13 cellular contexts compared by ENCODE assay signal in the genomic region with DNA sequence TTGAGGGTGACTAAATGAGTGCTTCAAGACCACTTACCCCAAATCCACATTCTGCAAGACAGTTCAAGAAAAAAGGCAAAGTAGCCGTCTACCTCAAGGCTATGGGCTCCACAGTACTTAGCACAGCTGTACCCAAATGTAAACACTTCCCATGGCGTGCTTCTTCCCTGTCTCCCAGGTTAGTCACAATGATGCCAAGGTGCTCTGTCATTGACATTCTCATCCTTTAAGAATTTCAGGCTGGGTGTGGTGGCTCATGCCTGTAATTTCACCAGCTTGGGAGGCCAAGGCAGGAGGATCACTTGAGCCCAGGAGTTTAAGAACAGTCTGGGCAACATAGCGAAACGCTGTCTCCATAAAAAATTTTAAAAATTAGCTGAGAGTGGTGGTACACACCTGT. TPM values are rescaled to one million over a fixed set of nuclear protein-coding genes. Genes with fewer than 3 reads are reported as not detected.
DNase-seq lines count a peak whose midpoint lies in the region; TF ChIP-seq lines count a peak whose summit lies in the region.
"Had no signal": no experiment of that assay in that cellular context is flagged by ENCODE, and none has a peak within 500 bp of the region (broad histone marks: within the 10 kb centered on the region; RNA-seq: fewer than 3 reads in every experiment).

No MANE protein-coding gene starts in this region.

- dilution Hi-C loops in mammary epithelial cell (cut with HindIII; ENCODE audit: low sequenced_read_pairs), result no loop called here

- H2AFZ ChIP-seq in Loucy (ENCODE audit: low read length) (no peak overlapping the region), mammary epithelial cell (ENCODE audit: low read depth, low read length) (no peak overlapping the region), osteoblast (ENCODE audit: low read length) (no peak overlapping the region)

- peak overlapping the region; percentile 28 for H3K4me3 ChIP-seq in Loucy (ENCODE audit: low read length, poor library complexity, severe bottlenecking)
- H3K4me3 ChIP-seq in mammary epithelial cell (replicated peaks in 1 of 3; ENCODE audit: insufficient read depth in 1 of 3, low read depth in 2 of 3, low read length in 3 of 3), result peak overlapping the region in 1 of 3 experiments; percentile 78
- peak overlapping the region; percentile 84 for H3K4me3 ChIP-seq in osteoblast (ENCODE audit: insufficient read depth, low read length)
- H3K4me3 ChIP-seq in lower leg skin (ENCODE audit: low read depth, poor library complexity, severe bottlenecking), result no peak overlapping the region
- H3K4me3 ChIP-seq: lower lobe of right lung had no signal

- intact Hi-C loops in mammary epithelial cell (cut with micrococcal nuclease), result loop anchor here (1.0 to 2.0 kb wide), 2 partner anchors 16 to 52 kb away; partner anchors contain the start of gene CERS5
- intact Hi-C loops in lower leg skin (cut with DNase I; ENCODE audit: low total_unique reads), result no loop called here

- in situ Hi-C loops in mammary epithelial cell (cut with MboI; ENCODE audit: low sequenced_read_pairs in 2 of 2), result loop anchor here in 1 of 2 donors (25.0 kb wide), 2 partner anchors 94 to 194 kb away; partner anchors contain the start of gene LARP4

- H3K79me2 ChIP-seq in Loucy (ENCODE audit: insufficient read depth, low read length) (peaks cover 28% of the 10 kb centered on the region), mammary epithelial cell (ENCODE audit: insufficient read depth, low read length) (peaks cover 95% of the 10 kb centered on the region), osteoblast (ENCODE audit: insufficient read depth, low read length) (peaks cover 95% of the 10 kb centered on the region)

- H3K27ac ChIP-seq in mammary epithelial cell (ENCODE audit: insufficient read depth, low read depth, low read length) (peak overlapping the region; percentile 100), osteoblast (ENCODE audit: low read depth, low read length) (peak overlapping the region; percentile 41)
- H3K27ac ChIP-seq: lower lobe of right lung, neutrophil had no signal

- no peaks in the 10 kb centered on the region for H4K20me1 ChIP-seq in Loucy (ENCODE audit: insufficient read depth, low read length, poor library complexity, severe bottlenecking)
- no peaks in the 10 kb centered on the region for H4K20me1 ChIP-seq in mammary epithelial cell (ENCODE audit: insufficient read depth, low read length)
- H4K20me1 ChIP-seq in osteoblast (ENCODE audit: insufficient read depth, low read length), result peaks cover 49% of the 10 kb centered on the region

- no peaks in the 10 kb centered on the region for H3K27me3 ChIP-seq in Loucy (ENCODE audit: insufficient read depth, low read length, poor library complexity, severe bottlenecking)
- no peaks in the 10 kb centered on the region for H3K27me3 ChIP-seq in mammary epithelial cell (ENCODE audit: insufficient read depth, low read length)
- no peaks in the 10 kb centered on the region for H3K27me3 ChIP-seq in osteoblast (ENCODE audit: insufficient read depth, low read length)
- H3K27me3 ChIP-seq: neutrophil had no signal

- peaks cover 40% of the 10 kb centered on the region for H3K4me1 ChIP-seq in Loucy (ENCODE audit: insufficient read depth, low read length, poor library complexity, severe bottlenecking)
- peaks cover 55% of the 10 kb centered on the region for H3K4me1 ChIP-seq in mammary epithelial cell (ENCODE audit: insufficient read depth, low read length)
- H3K4me1 ChIP-seq in osteoblast (ENCODE audit: insufficient read depth, low read length), result peaks cover 53% of the 10 kb centered on the region

- DNase-seq in EL (peak; percentile 78), mammary epithelial cell (peak; percentile 86), osteoblast (ENCODE audit: insufficient read length, low spot score, missing footprints) (no peak), NCI-H1694 (lab: John Stamatoyannopoulos, UW) (no peak), lower leg skin (ENCODE audit: low spot score in 2 of 2) (no peak)
- DNase-seq in activated CD8-positive, alpha-beta memory T cell treated with anti-CD3 and anti-CD28 coated beads for 24 hours, result no peak
- DNase-seq: activated naive CD8-positive, alpha-beta T cell treated with anti-CD3 and anti-CD28 coated beads for 36 hours; erythroblast; lower lobe of right lung; NCI-H524 treated with DMSO at 0.1 percent for 48 hours; Right ventricle myocardium superior had no signal

- H3K9ac ChIP-seq in Loucy (ENCODE audit: low read depth, low read length, poor library complexity, severe bottlenecking) (no peak overlapping the region), mammary epithelial cell (ENCODE audit: insufficient read depth, low read length) (peak overlapping the region; percentile 8)

- no peaks in the 10 kb centered on the region for H3K9me2 ChIP-seq in Loucy (replicated peaks; ENCODE audit: low read depth, low read length)

- peak overlapping the region; percentile 36 for H3K4me2 ChIP-seq in Loucy (ENCODE audit: low read depth, low read length, poor library complexity, severe bottlenecking)
- H3K4me2 ChIP-seq in mammary epithelial cell (ENCODE audit: insufficient read depth, low read depth, low read length), result peak overlapping the region; percentile 56
- peak overlapping the region; percentile 78 for H3K4me2 ChIP-seq in osteoblast (ENCODE audit: insufficient read depth, low read length)

- CTCF ChIA-PET in mammary epithelial cell (lab: Charles Lee; ENCODE audit: low non-redundant PET), result no interaction called here

- TF ChIP-seq CTCF in Loucy (conservative IDR thresholded peaks at IDR 0.05; ENCODE audit: low read length), result no peak
- no peak for TF ChIP-seq CTCF in mammary epithelial cell (conservative IDR thresholded peaks at IDR 0.05 in 1 of 2, IDR thresholded peaks at IDR 0.05 in 1 of 2; ENCODE audit: extremely low read depth in 1 of 2, insufficient read depth in 1 of 2, low read depth in 1 of 2, low read length in 2 of 2)
- TF ChIP-seq CTCF in osteoblast (IDR thresholded peaks at IDR 0.05; ENCODE audit: extremely low read depth, low read depth, low read length), result no peak
- no peak for TF ChIP-seq CTCF in lower leg skin (IDR thresholded peaks at IDR 0.05)

- H3K9me3 ChIP-seq in Loucy (ENCODE audit: insufficient read depth, low read depth, low read length) (no peaks in the 10 kb centered on the region), mammary epithelial cell (replicated peaks; ENCODE audit: insufficient read depth, low read length) (no peaks in the 10 kb centered on the region), osteoblast (ENCODE audit: low read depth, low read length) (no peaks in the 10 kb centered on the region)
- H3K9me3 ChIP-seq: lower lobe of right lung, neutrophil had no signal

- H3K36me3 ChIP-seq in Loucy (ENCODE audit: insufficient read depth, low read length) (no peaks in the 10 kb centered on the region), mammary epithelial cell (ENCODE audit: insufficient read depth, low read length) (peaks cover 10% of the 10 kb centered on the region), osteoblast (ENCODE audit: insufficient read depth, low read length) (peaks cover 50% of the 10 kb centered on the region)
- H3K36me3 ChIP-seq: neutrophil had no signal

- H3F3A ChIP-seq in Loucy (ENCODE audit: low read depth), result peaks cover 4% of the 10 kb centered on the region; the same call in 1 of the 2 replicates

- 53% methylated on average over 4 of the region's 4 CpGs for WGBS in mammary epithelial cell (ENCODE audit: low coverage, missing lambda C conversion rate)
- 86 to 88% methylated on average over 4 of the region's 4 CpGs for WGBS in lower leg skin, 2 donors

- TF ChIP-seq POLR2A in lower leg skin (IDR thresholded peaks at IDR 0.05), result no peak

- BruUV-seq in mammary epithelial cell (replicated peaks; lab: Mats Ljungman, UMichigan), result no TSS peak

RNA-seq across cellular contexts. Expression of gene CERS5, which starts 51.2 kb away (rescaled TPM):
- 10 to 100 TPM; 29.2 to 65.7 TPM for total RNA-seq in mammary epithelial cell
- 43.5 TPM for polyA plus RNA-seq in mammary epithelial cell
- 187 TPM for polyA minus RNA-seq in mammary epithelial cell
- 30.9 and 33.7 TPM in 2 replicates for total RNA-seq in osteoblast
- total RNA-seq in lower leg skin, result 10 to 100 TPM; 31.8 to 34.5 (median 32.5) TPM

Comparison
In these comparisons a context has a peak if more than half of its experiments do, and no peak if none do; other contexts are left out.
1. DNase-seq: peak in EL (single experiment) and mammary epithelial cell (single experiment); none in osteoblast (single experiment), activated CD8-positive, alpha-beta memory T cell treated with anti-CD3 and anti-CD28 coated beads for 24 hours (single experiment), NCI-H1694 (single experiment) and lower leg skin (0 of 2).
2. Peak in every context shown above with its lines, with median percentiles within 50 percentile points of each other: H3K4me2 ChIP-seq.